Comparison of ENCODE assay signal across 21 cellular contexts in genomic region chr7:36430881-36431280, GRCh38.
"Had no signal": no experiment of that assay in that cellular context is flagged by ENCODE, and none has a peak within 500 bp of the region (broad histone marks: within the 10 kb centered on the region; RNA-seq: fewer than 3 reads in every experiment).

No MANE protein-coding gene starts in this region.

- H3K36me3 ChIP-seq: right lobe of liver, stomach had no signal

- DNase-seq: activated CD4-positive, alpha-beta T cell treated with anti-CD3 and anti-CD28 coated beads, Interleukin-2, amount 10 ng/mL, durations not matched to agents 7 days and 5 days; activated CD4-positive, CD25-positive, alpha-beta regulatory T cell treated with anti-CD3 and anti-CD28 coated beads, Interleukin-2, amount 50 U/mL, for 72 hours; activated CD8-positive, alpha-beta memory T cell treated with anti-CD3 and anti-CD28 coated beads, Interleukin-2, amount 10 ng/mL, durations not matched to agents 7 days and 5 days; activated CD8-positive, alpha-beta T cell treated with anti-CD3 and anti-CD28 coated beads for 36 hours; activated effector memory CD4-positive, alpha-beta T cell treated with anti-CD3 and anti-CD28 coated beads, Interleukin-2, amount 50 U/mL, for 16 hours; activated T-cell treated with anti-CD3 and anti-CD28 coated beads for 4 hours; anterior cingulate cortex; caudate nucleus; erythroblast; heart right ventricle; islet precursor cell; left cardiac atrium; right lobe of liver; stimulated activated CD4-positive, alpha-beta T cell treated with anti-CD3 and anti-CD28 coated beads, Interleukin-2, amount 100 ng/mL, for 24 hours; stomach; T-helper 1 cell; transverse colon; WERI-Rb-1 had no signal

- H3K79me2 ChIP-seq: parathyroid adenoma had no signal

- H2AFZ ChIP-seq: parathyroid adenoma had no signal

- H3K27me3 ChIP-seq: heart right ventricle, neutrophil, right lobe of liver, stomach, transverse colon had no signal

- H3K4me3 ChIP-seq: heart right ventricle, right lobe of liver, skin epidermis, stomach, transverse colon had no signal

- H3K27ac ChIP-seq: heart right ventricle, neutrophil, parathyroid adenoma, right lobe of liver, skin epidermis, stomach, transverse colon, WERI-Rb-1 had no signal

- H3K9me3 ChIP-seq: neutrophil, right lobe of liver had no signal

- H3K4me1 ChIP-seq: heart right ventricle, parathyroid adenoma, right lobe of liver, stomach, transverse colon had no signal

- H3K9ac ChIP-seq: parathyroid adenoma had no signal
